ENCODE assay signal across 1 cellular context in the genomic region with DNA sequence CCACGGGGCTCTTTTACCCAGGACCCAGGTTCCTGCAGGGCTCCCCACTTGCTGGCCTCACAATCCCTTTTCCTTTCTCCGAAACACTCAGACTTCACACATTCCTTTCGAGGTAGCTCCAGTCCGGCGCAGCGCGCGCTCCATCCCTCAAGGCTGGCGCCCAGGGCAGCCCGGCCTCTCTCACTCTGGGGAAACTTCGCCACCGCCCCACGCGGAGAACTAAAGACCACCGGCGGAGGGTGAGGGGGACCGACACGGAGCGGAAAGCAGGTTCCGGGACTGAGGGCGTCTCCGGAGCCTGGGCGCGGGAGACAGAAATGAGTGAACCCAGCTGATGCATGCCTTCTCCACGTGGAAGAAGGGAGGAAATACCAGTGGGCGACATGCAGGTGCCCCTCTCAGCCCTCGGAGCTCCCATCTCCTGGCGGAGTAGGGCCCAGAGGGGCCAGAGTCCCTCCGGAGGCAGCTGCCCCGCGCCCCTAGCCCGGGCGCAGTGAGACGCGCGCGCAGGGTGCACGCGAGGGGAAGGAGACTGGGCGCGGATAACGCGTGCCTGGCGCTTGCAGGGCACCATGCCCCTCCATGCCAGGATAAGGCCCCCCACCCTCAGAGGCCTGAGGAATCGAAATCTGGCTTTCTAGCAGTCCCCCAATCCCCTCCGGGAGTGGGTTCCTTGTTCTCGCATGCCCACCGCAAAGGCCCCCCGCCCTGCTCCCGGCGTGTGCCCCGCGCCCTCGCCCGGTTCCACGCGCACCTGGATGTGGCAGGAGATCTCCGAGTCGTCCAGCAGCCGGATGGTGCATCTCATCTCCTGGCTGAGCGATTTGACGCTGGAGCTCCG.
TF ChIP-seq lines count a peak whose summit lies in the region.

No MANE protein-coding gene starts in this region.

TF ChIP-seq in HepG2, 621 proteins besides CTCF, POLR2A, EP300 and RAD21 (continued from another document and continues in another):
- TF ChIP-seq ZNF3 (CRISPR knock-in tag; IDR thresholded peaks at IDR 0.05) (no peak), HDAC6 (IDR thresholded peaks at IDR 0.05; ENCODE audit: low read depth, low read length) (no peak), CBX2 (IDR thresholded peaks at IDR 0.05; ENCODE audit: low read depth, low read length) (no peak), CBX2 (CRISPR knock-in tag; IDR thresholded peaks at IDR 0.05; ENCODE audit: low read depth) (no peak), ZBTB43 (CRISPR knock-in tag; conservative IDR thresholded peaks at IDR 0.05) (no peak), RCOR2 (CRISPR knock-in tag; IDR thresholded peaks at IDR 0.05) (no peak), HDAC1 (CRISPR knock-in tag; IDR thresholded peaks at IDR 0.05) (peak; percentile 44; the same call in 1 of the 2 replicates), ZNF607 (CRISPR knock-in tag; IDR thresholded peaks at IDR 0.05; ENCODE audit: borderline replicate concordance) (no peak), JUNB (CRISPR knock-in tag; IDR thresholded peaks at IDR 0.05; ENCODE audit: borderline replicate concordance) (no peak), XBP1 (CRISPR knock-in tag; IDR thresholded peaks at IDR 0.05) (no peak), ZNF367 (CRISPR knock-in tag; IDR thresholded peaks at IDR 0.05; ENCODE audit: borderline replicate concordance) (no peak), ZNF570 (CRISPR knock-in tag; IDR thresholded peaks at IDR 0.05; ENCODE audit: borderline replicate concordance) (no peak), TOPORS (CRISPR knock-in tag; IDR thresholded peaks at IDR 0.05) (no peak), ATF5 (CRISPR knock-in tag; IDR thresholded peaks at IDR 0.05; ENCODE audit: low read depth) (no peak), MTF1 (CRISPR knock-in tag; IDR thresholded peaks at IDR 0.05) (no peak), RELA (CRISPR knock-in tag; IDR thresholded peaks at IDR 0.05) (no peak), ZNF280B (CRISPR knock-in tag; IDR thresholded peaks at IDR 0.05; ENCODE audit: borderline replicate concordance) (peak; percentile 33; the same call in 1 of the 2 replicates), ZNF83 (CRISPR knock-in tag; IDR thresholded peaks at IDR 0.05; ENCODE audit: borderline replicate concordance) (no peak), MLLT10 (CRISPR knock-in tag; IDR thresholded peaks at IDR 0.05) (no peak), NCOA2 (CRISPR knock-in tag; IDR thresholded peaks at IDR 0.05) (no peak), ZNF660 (CRISPR knock-in tag; IDR thresholded peaks at IDR 0.05; ENCODE audit: borderline replicate concordance, low read depth) (no peak), ZFP41 (CRISPR knock-in tag; IDR thresholded peaks at IDR 0.05; ENCODE audit: borderline replicate concordance) (no peak), ZNF709 (CRISPR knock-in tag; IDR thresholded peaks at IDR 0.05) (0 out of 2 replicates have a peak, but pooled peaks have one; percentile 37), ZNF33B (CRISPR knock-in tag; IDR thresholded peaks at IDR 0.05) (no peak), ZMYM4 (CRISPR knock-in tag; IDR thresholded peaks at IDR 0.05) (no peak), KDM6A (CRISPR knock-in tag; IDR thresholded peaks at IDR 0.05; ENCODE audit: low read depth) (no peak), ZNF12 (CRISPR knock-in tag; IDR thresholded peaks at IDR 0.05) (no peak), ZSCAN25 (CRISPR knock-in tag; IDR thresholded peaks at IDR 0.05) (no peak), SP5 (CRISPR knock-in tag; IDR thresholded peaks at IDR 0.05; ENCODE audit: borderline replicate concordance, low read depth) (no peak), CHD4 (IDR thresholded peaks at IDR 0.05; ENCODE audit: borderline replicate concordance, low read length) (no peak)
- TF ChIP-seq, protein P1, sequence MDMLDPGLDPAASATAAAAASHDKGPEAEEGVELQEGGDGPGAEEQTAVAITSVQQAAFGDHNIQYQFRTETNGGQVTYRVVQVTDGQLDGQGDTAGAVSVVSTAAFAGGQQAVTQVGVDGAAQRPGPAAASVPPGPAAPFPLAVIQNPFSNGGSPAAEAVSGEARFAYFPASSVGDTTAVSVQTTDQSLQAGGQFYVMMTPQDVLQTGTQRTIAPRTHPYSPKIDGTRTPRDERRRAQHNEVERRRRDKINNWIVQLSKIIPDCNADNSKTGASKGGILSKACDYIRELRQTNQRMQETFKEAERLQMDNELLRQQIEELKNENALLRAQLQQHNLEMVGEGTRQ (IDR thresholded peaks at IDR 0.05; ENCODE audit: low read depth, low read length) = no peak
- TF ChIP-seq, protein P1 (CRISPR knock-in tag; IDR thresholded peaks at IDR 0.05; ENCODE audit: borderline replicate concordance) = no peak
- TF ChIP-seq, protein P2, sequence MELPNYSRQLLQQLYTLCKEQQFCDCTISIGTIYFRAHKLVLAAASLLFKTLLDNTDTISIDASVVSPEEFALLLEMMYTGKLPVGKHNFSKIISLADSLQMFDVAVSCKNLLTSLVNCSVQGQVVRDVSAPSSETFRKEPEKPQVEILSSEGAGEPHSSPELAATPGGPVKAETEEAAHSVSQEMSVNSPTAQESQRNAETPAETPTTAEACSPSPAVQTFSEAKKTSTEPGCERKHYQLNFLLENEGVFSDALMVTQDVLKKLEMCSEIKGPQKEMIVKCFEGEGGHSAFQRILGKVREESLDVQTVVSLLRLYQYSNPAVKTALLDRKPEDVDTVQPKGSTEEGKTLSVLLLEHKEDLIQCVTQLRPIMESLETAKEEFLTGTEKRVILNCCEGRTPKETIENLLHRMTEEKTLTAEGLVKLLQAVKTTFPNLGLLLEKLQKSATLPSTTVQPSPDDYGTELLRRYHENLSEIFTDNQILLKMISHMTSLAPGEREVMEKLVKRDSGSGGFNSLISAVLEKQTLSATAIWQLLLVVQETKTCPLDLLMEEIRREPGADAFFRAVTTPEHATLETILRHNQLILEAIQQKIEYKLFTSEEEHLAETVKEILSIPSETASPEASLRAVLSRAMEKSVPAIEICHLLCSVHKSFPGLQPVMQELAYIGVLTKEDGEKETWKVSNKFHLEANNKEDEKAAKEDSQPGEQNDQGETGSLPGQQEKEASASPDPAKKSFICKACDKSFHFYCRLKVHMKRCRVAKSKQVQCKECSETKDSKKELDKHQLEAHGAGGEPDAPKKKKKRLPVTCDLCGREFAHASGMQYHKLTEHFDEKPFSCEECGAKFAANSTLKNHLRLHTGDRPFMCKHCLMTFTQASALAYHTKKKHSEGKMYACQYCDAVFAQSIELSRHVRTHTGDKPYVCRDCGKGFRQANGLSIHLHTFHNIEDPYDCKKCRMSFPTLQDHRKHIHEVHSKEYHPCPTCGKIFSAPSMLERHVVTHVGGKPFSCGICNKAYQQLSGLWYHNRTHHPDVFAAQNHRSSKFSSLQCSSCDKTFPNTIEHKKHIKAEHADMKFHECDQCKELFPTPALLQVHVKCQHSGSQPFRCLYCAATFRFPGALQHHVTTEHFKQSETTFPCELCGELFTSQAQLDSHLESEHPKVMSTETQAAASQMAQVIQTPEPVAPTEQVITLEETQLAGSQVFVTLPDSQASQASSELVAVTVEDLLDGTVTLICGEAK (IDR thresholded peaks at IDR 0.05) = no peak
- TF ChIP-seq, protein P2 (CRISPR knock-in tag; IDR thresholded peaks at IDR 0.05) = peak; percentile 15; the same call in 1 of the 2 replicates
- TF ChIP-seq, protein P3, sequence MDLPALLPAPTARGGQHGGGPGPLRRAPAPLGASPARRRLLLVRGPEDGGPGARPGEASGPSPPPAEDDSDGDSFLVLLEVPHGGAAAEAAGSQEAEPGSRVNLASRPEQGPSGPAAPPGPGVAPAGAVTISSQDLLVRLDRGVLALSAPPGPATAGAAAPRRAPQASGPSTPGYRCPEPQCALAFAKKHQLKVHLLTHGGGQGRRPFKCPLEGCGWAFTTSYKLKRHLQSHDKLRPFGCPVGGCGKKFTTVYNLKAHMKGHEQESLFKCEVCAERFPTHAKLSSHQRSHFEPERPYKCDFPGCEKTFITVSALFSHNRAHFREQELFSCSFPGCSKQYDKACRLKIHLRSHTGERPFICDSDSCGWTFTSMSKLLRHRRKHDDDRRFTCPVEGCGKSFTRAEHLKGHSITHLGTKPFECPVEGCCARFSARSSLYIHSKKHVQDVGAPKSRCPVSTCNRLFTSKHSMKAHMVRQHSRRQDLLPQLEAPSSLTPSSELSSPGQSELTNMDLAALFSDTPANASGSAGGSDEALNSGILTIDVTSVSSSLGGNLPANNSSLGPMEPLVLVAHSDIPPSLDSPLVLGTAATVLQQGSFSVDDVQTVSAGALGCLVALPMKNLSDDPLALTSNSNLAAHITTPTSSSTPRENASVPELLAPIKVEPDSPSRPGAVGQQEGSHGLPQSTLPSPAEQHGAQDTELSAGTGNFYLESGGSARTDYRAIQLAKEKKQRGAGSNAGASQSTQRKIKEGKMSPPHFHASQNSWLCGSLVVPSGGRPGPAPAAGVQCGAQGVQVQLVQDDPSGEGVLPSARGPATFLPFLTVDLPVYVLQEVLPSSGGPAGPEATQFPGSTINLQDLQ (CRISPR knock-in tag; IDR thresholded peaks at IDR 0.05) = no peak
- TF ChIP-seq, protein P4, sequence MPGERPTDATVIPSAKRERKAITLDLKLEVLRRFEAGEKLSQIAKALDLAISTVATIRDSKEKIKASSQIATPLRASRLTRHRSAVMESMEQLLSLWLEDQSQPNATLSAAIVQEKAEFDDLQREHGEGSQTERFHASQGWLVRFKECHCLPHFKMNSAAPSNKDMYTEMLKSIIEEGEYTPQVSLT (CRISPR knock-in tag; IDR thresholded peaks at IDR 0.05; ENCODE audit: borderline replicate concordance, low read depth) = no peak
